Comparison of ENCODE assay signal across 1 cellular context in the genomic region with DNA sequence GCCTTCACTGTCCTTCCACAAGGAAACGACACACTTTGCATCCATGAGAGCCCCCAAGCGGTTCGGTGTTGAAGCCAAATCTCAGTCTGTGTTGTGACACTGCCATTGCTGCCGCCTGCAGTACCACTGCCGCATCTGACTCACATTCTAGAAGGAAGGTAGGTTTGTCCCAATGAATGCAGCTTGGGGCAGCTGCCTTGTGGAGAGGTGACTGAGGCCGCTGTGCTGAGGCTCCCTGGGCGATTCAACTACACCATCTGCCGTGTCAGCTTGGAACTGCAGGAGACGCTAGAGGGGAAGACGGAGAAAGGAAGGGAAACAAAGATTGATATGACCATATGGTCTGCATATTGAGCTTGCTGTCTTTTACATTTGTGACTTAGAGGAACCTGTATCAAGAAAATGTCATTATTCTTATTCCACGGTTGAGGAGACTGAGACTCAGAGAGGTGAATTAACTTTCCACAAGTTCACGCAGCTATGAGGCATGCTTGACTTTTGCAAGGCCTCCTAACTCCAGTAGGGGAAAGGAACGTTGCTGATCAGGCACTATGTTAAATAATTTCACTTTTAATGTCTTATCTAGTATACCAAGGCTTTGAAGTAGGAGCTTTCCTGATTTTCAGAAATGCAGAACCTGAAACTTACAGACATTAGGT.
TF ChIP-seq lines count a peak whose summit lies in the region.

No MANE protein-coding gene starts in this region.

TF ChIP-seq in H1, 55 proteins besides CTCF, POLR2A, EP300 and RAD21:
- TF ChIP-seq HDAC2 (IDR thresholded peaks at IDR 0.05; ENCODE audit: borderline replicate concordance in 1 of 2, low read depth in 2 of 2, low read length in 2 of 2) (0 out of 4 replicates have a peak, but pooled peaks of 1 of the 2 experiments have one; percentile 11), SIN3A (conservative IDR thresholded peaks at IDR 0.05 in 1 of 2, IDR thresholded peaks at IDR 0.05 in 1 of 2; ENCODE audit: low read depth in 1 of 2, low read length in 2 of 2) (peak in 1 of 2 experiments; percentile 67; a peak in 1 of 4 replicates), JUND (IDR thresholded peaks at IDR 0.05; ENCODE audit: low read length) (peak; percentile 66; the same call in 1 of the 2 replicates), POLR2AphosphoS5 (IDR thresholded peaks at IDR 0.05; ENCODE audit: low read depth, low read length) (peak; percentile 46; the same call in 1 of the 2 replicates), TAF1 (IDR thresholded peaks at IDR 0.05; ENCODE audit: low read depth, low read length) (peak; percentile 29; the same call in 1 of the 2 replicates), ZNF274 (IDR thresholded peaks at IDR 0.05; ENCODE audit: borderline replicate concordance, extremely low read depth, low read length) (no peak), ASH2L (IDR thresholded peaks at IDR 0.05; ENCODE audit: low read length) (no peak), TBP (IDR thresholded peaks at IDR 0.05; ENCODE audit: low read depth, low read length) (peak; percentile 73), YY1 (IDR thresholded peaks at IDR 0.05; ENCODE audit: low read depth, low read length) (peak; percentile 88), TCF12 (IDR thresholded peaks at IDR 0.05; ENCODE audit: low read depth, low read length) (peak; percentile 68; the same call in 1 of the 2 replicates), CREB1 (IDR thresholded peaks at IDR 0.05) (peak; percentile 76), CEBPB (IDR thresholded peaks at IDR 0.05; ENCODE audit: low read depth, low read length) (0 out of 2 replicates have a peak, but pooled peaks have one; percentile 19), ATF3 (IDR thresholded peaks at IDR 0.05; ENCODE audit: insufficient read depth, low read depth, low read length) (no peak), ATF2 (IDR thresholded peaks at IDR 0.05; ENCODE audit: low read length) (0 out of 2 replicates have a peak, but pooled peaks have one; percentile 35), CBX8 (IDR thresholded peaks at IDR 0.05; ENCODE audit: borderline replicate concordance, low read depth, low read length) (no peak), TEAD4 (IDR thresholded peaks at IDR 0.05; ENCODE audit: low read depth, low read length) (peak; percentile 78), POU5F1 (IDR thresholded peaks at IDR 0.05; ENCODE audit: low read depth, low read length) (no peak)
- TF ChIP-seq, protein P1, sequence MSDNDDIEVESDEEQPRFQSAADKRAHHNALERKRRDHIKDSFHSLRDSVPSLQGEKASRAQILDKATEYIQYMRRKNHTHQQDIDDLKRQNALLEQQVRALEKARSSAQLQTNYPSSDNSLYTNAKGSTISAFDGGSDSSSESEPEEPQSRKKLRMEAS (IDR thresholded peaks at IDR 0.05): peak; percentile 79
